In the genomic region with DNA sequence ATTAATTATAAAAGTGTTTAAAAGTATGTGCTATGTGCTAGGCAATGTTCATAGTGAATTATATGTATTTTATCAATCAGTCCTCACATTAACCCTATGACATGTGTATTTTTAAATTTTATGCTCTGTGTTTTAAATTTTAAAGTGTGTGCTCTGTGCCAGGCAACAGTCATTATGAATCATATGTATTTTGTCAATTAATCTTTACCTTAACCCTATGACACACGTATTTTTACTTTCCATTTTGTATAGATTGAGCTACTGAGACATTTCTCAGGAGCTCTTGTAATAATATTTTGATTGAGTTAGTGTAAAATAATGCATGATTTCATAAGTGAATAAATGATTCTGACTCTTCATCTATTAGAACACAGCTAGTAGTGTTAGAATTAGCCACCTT, we compare ENCODE assay signal across 18 cellular contexts.
A peak's percentile ranks its signal among the peaks of the same experiment; 100 is the strongest.
DNase-seq lines count a peak whose midpoint lies in the region; ATAC-seq, FAIRE-seq and TF ChIP-seq lines count a peak whose summit lies in the region.
"Had no signal": no experiment of that assay in that cellular context is flagged by ENCODE, and none has a peak within 500 bp of the region (broad histone marks: within the 10 kb centered on the region; RNA-seq: fewer than 3 reads in every experiment).

No MANE protein-coding gene starts in this region.

- BruUV-seq in MCF 10A (replicated peaks; lab: Mats Ljungman, UMichigan) (no TSS peak), mammary epithelial cell (replicated peaks; lab: Mats Ljungman, UMichigan) (no TSS peak), endothelial cell of umbilical vein (replicated peaks; lab: Mats Ljungman, UMichigan) (no TSS peak)

- in situ Hi-C loops in mammary epithelial cell (cut with MboI; ENCODE audit: low sequenced_read_pairs in 2 of 2), result no loop called here

- H3K9me3 ChIP-seq in mammary epithelial cell (replicated peaks; ENCODE audit: insufficient read depth, low read length) (no peaks in the 10 kb centered on the region), RWPE2 (ENCODE audit: severe bottlenecking) (no peaks in the 10 kb centered on the region), endothelial cell of umbilical vein (replicated peaks; ENCODE audit: control insufficient read depth, insufficient read depth, low read length) (no peaks in the 10 kb centered on the region)

- intact Hi-C loops in MCF 10A (cut with micrococcal nuclease) (no loop called here), mammary epithelial cell (cut with micrococcal nuclease) (no loop called here), endothelial cell of umbilical vein (cut with micrococcal nuclease) (no loop called here)

- H3K27ac ChIP-seq in mammary epithelial cell (ENCODE audit: insufficient read depth, low read depth, low read length), result no peak overlapping the region
- H3K27ac ChIP-seq in RWPE2 (ENCODE audit: poor library complexity, severe bottlenecking), result no peak overlapping the region
- H3K27ac ChIP-seq in endothelial cell of umbilical vein (ENCODE audit: insufficient read depth, low read depth, low read length), result peak overlapping the region; percentile 89
- H3K27ac ChIP-seq: 22Rv1 had no signal

- POLR2A ChIA-PET in MCF 10A (lab: Yijun Ruan, JAX), result no interaction called here
- POLR2A ChIA-PET in endothelial cell of umbilical vein (lab: Charles Lee), result no interaction called here

- no peaks in the 10 kb centered on the region for H3K9me3 Mint-ChIP-seq in MCF 10A (ENCODE audit: unreplicated experiment)
- H3K9me3 Mint-ChIP-seq: CD4-positive, alpha-beta T cell had no signal

- H3K4me1 ChIP-seq in mammary epithelial cell (ENCODE audit: insufficient read depth, low read length), result no peaks in the 10 kb centered on the region
- H3K4me1 ChIP-seq in RWPE2 (ENCODE audit: insufficient read depth, poor library complexity, severe bottlenecking), result no peaks in the 10 kb centered on the region
- H3K4me1 ChIP-seq in endothelial cell of umbilical vein (ENCODE audit: control insufficient read depth, extremely low read depth, insufficient read depth, low read length), result peaks cover 42% of the 10 kb centered on the region

- H3K27ac Mint-ChIP-seq in MCF 10A (ENCODE audit: low read depth, unreplicated experiment), result no peak overlapping the region
- H3K27ac Mint-ChIP-seq: B cell; CD4-positive, alpha-beta T cell had no signal

- DNase-seq in MCF 10A (ENCODE audit: unreplicated experiment) (peak; percentile 4), mammary epithelial cell (no peak), RWPE2 (ENCODE audit: low spot score) (no peak), endothelial cell of umbilical vein (ENCODE audit: low read depth, low spot score) (peak; percentile 72), pulmonary artery endothelial cell (ENCODE audit: low read depth, low spot score) (peak; percentile 17), SHP77 treated with DMSO at 0.1 percent for 48 hours (lab: John Stamatoyannopoulos, UW) (no peak)
- DNase-seq: C1 segment of cervical spinal cord; Calu3; CD4-positive, alpha-beta T cell; DMS 273 treated with DMSO at 0.1 percent for 48 hours; GOT3 had no signal

- CTCF ChIA-PET in MCF 10A (lab: Yijun Ruan, JAX) (no interaction called here), mammary epithelial cell (lab: Charles Lee; ENCODE audit: low non-redundant PET) (no interaction called here), endothelial cell of umbilical vein (lab: Charles Lee) (interaction anchor here (0.8 kb wide), 1 partner anchor 117 kb away, joined by 3 read pairs; a partner anchor contains a TSS)

- no peak overlapping the region for H3K4me2 ChIP-seq in mammary epithelial cell (ENCODE audit: insufficient read depth, low read depth, low read length)
- peak overlapping the region; percentile 44 for H3K4me2 ChIP-seq in endothelial cell of umbilical vein (ENCODE audit: insufficient read depth, low read length)

- H3K4me3 ChIP-seq in mammary epithelial cell (replicated peaks in 1 of 3; ENCODE audit: insufficient read depth in 1 of 3, low read depth in 2 of 3, low read length in 3 of 3) (no peak overlapping the region), RWPE2 (ENCODE audit: severe bottlenecking) (no peak overlapping the region), endothelial cell of umbilical vein (replicated peaks in 1 of 3; ENCODE audit: insufficient read depth in 1 of 3, low read depth in 1 of 3, low read length in 3 of 3) (no peak overlapping the region)
- H3K4me3 ChIP-seq: GM12878 had no signal

- 0 out of 3 replicates have a peak, but pooled peaks have one; percentile 60 for ATAC-seq in RWPE2 (ENCODE audit: low read depth)
- ATAC-seq in HG03175 (IDR thresholded peaks at IDR 0.05; ENCODE audit: unreplicated experiment), result no peak
- ATAC-seq in HG02798 (IDR thresholded peaks at IDR 0.05; ENCODE audit: poor library complexity, unreplicated experiment), result no peak
- ATAC-seq: GM12878, HCT116 had no signal

- no peak for TF ChIP-seq CTCF in MCF 10A (IDR thresholded peaks at IDR 0.05; ENCODE audit: unreplicated experiment)
- TF ChIP-seq CTCF in mammary epithelial cell (conservative IDR thresholded peaks at IDR 0.05 in 1 of 2, IDR thresholded peaks at IDR 0.05 in 1 of 2; ENCODE audit: extremely low read depth in 1 of 2, insufficient read depth in 1 of 2, low read depth in 1 of 2, low read length in 2 of 2), result no peak
- no peak for TF ChIP-seq CTCF in RWPE2 (IDR thresholded peaks at IDR 0.05; ENCODE audit: poor library complexity, severe bottlenecking)
- no peak for TF ChIP-seq CTCF in endothelial cell of umbilical vein (IDR thresholded peaks at IDR 0.05; ENCODE audit: extremely low read depth in 1 of 2, insufficient read depth in 1 of 2, low read depth in 1 of 2, low read length in 2 of 2)

- H4K20me1 ChIP-seq in mammary epithelial cell (ENCODE audit: insufficient read depth, low read length) (no peaks in the 10 kb centered on the region), endothelial cell of umbilical vein (replicated peaks; ENCODE audit: control insufficient read depth, extremely low read depth, insufficient read depth, low read length) (no peaks in the 10 kb centered on the region)

- no peaks in the 10 kb centered on the region for H3K9me1 ChIP-seq in endothelial cell of umbilical vein (replicated peaks; ENCODE audit: control insufficient read depth, extremely low read depth, insufficient read depth, low read length)

- no peak overlapping the region for H3K4me3 Mint-ChIP-seq in MCF 10A (ENCODE audit: unreplicated experiment)
- H3K4me3 Mint-ChIP-seq: B cell; CD4-positive, alpha-beta T cell had no signal

- TF ChIP-seq POLR2A in endothelial cell of umbilical vein (IDR thresholded peaks at IDR 0.05; ENCODE audit: low read depth, low read length), result no peak

- H3K27me3 Mint-ChIP-seq in MCF 10A (ENCODE audit: insufficient read depth, unreplicated experiment), result no peaks in the 10 kb centered on the region
- H3K27me3 Mint-ChIP-seq: B cell; CD4-positive, alpha-beta T cell had no signal

- H3K36me3 ChIP-seq in mammary epithelial cell (ENCODE audit: insufficient read depth, low read length) (no peaks in the 10 kb centered on the region), RWPE2 (ENCODE audit: low read depth) (no peaks in the 10 kb centered on the region), endothelial cell of umbilical vein (ENCODE audit: control insufficient read depth in 2 of 2, extremely low read depth in 1 of 2, insufficient read depth in 2 of 2, low read length in 2 of 2) (no peaks in the 10 kb centered on the region)

- no peaks in the 10 kb centered on the region for H3K79me2 ChIP-seq in mammary epithelial cell (ENCODE audit: insufficient read depth, low read length)
- no peaks in the 10 kb centered on the region for H3K79me2 ChIP-seq in endothelial cell of umbilical vein (ENCODE audit: control insufficient read depth, insufficient read depth, low read length)

- no peak for FAIRE-seq in endothelial cell of umbilical vein (lab: Jason Lieb, UNC)
- FAIRE-seq: GM12878, HTR-8/SVneo had no signal

- WGBS in mammary epithelial cell (ENCODE audit: low coverage, missing lambda C conversion rate), result 0% methylated on average over 1 of the region's 1 CpG

- H2AFZ ChIP-seq in mammary epithelial cell (ENCODE audit: low read depth, low read length) (no peak overlapping the region), endothelial cell of umbilical vein (ENCODE audit: low read depth, low read length) (no peak overlapping the region)

- H3K36me3 Mint-ChIP-seq in MCF 10A (ENCODE audit: insufficient read depth, unreplicated experiment), result no peaks in the 10 kb centered on the region

- peaks cover 15% of the 10 kb centered on the region for H3K4me1 Mint-ChIP-seq in MCF 10A (ENCODE audit: insufficient read depth, unreplicated experiment)
- H3K4me1 Mint-ChIP-seq: B cell had no signal

- H3K9ac ChIP-seq in mammary epithelial cell (ENCODE audit: insufficient read depth, low read length), result no peak overlapping the region
- no peak overlapping the region for H3K9ac ChIP-seq in endothelial cell of umbilical vein (replicated peaks; ENCODE audit: extremely low read depth, insufficient read depth, low read length)

- dilution Hi-C loops in mammary epithelial cell (cut with HindIII; ENCODE audit: low sequenced_read_pairs), result no loop called here
- dilution Hi-C loops in endothelial cell of umbilical vein (cut with MboI; ENCODE audit: extremely low pct_ligation_motif_present, low sequenced_read_pairs), result no loop called here

- H3K27me3 ChIP-seq in mammary epithelial cell (ENCODE audit: insufficient read depth, low read length), result no peaks in the 10 kb centered on the region
- H3K27me3 ChIP-seq in RWPE2 (ENCODE audit: insufficient read depth, poor library complexity, severe bottlenecking), result no peaks in the 10 kb centered on the region
- H3K27me3 ChIP-seq in endothelial cell of umbilical vein (ENCODE audit: control insufficient read depth in 2 of 2, insufficient read depth in 2 of 2, low read length in 2 of 2), result no peaks in the 10 kb centered on the region

TF ChIP-seq in endothelial cell of umbilical vein, 7 proteins besides CTCF, POLR2A, EP300 and RAD21:
- peak; percentile 64 for TF ChIP-seq JUN (IDR thresholded peaks at IDR 0.05; ENCODE audit: borderline replicate concordance, insufficient read depth, insufficient read length, low read depth)
- peak; percentile 77 for TF ChIP-seq FOS (IDR thresholded peaks at IDR 0.05; ENCODE audit: borderline replicate concordance, insufficient read depth, low read length)
- TF ChIP-seq GATA2 (IDR thresholded peaks at IDR 0.05; ENCODE audit: insufficient read depth, insufficient read length, low read depth, low read length), result no peak

Comparison
In these comparisons a context has a peak if more than half of its experiments do, and no peak if none do; other contexts are left out.
1. DNase-seq: peak in MCF 10A (single experiment), endothelial cell of umbilical vein (single experiment) and pulmonary artery endothelial cell (single experiment); none in mammary epithelial cell (single experiment), RWPE2 (single experiment) and SHP77 treated with DMSO at 0.1 percent for 48 hours (single experiment).